Comparison of ENCODE assay signal across 8 cellular contexts in genomic region chr6:16494781-16495180, GRCh38.
DNase-seq lines count a peak whose midpoint lies in the region; ATAC-seq and TF ChIP-seq lines count a peak whose summit lies in the region.

No MANE protein-coding gene starts in this region.

- WGBS in endodermal cell (ENCODE audit: insufficient coverage in 1 of 2, insufficient read length in 1 of 2), 2 experiments, result 75 to 100% methylated on average over 1 to 3 of the region's 3 CpGs
- WGBS in prostate gland, result 73% methylated on average over 3 of the region's 3 CpGs

- peak; percentile 90 for ATAC-seq in GM18502 (IDR thresholded peaks at IDR 0.05; ENCODE audit: poor library complexity, unreplicated experiment)
- peak; percentile 84 for ATAC-seq in GM21515 (IDR thresholded peaks at IDR 0.05; ENCODE audit: unreplicated experiment)
- ATAC-seq in HG03558 (IDR thresholded peaks at IDR 0.05; ENCODE audit: extremely low read depth, unreplicated experiment), result peak; percentile 85
- no peak for ATAC-seq in left lobe of liver

- peak; percentile 66 for DNase-seq in endodermal cell
- no peak for DNase-seq in prostate gland (ENCODE audit: low spot score)
- no peak for DNase-seq in left lobe of liver (ENCODE audit: low spot score)
- DNase-seq in superior temporal gyrus (ENCODE audit: extremely low spot score), result no peak
- no peak for DNase-seq in brain microvascular endothelial cell

- peaks cover 7% of the 10 kb centered on the region for H3K9me3 Mint-ChIP-seq in endodermal cell

- H3K4me1 Mint-ChIP-seq in endodermal cell, result peaks cover 20% of the 10 kb centered on the region

- H3K27ac Mint-ChIP-seq in endodermal cell, result no peak overlapping the region

- no peak overlapping the region for H3K9ac ChIP-seq in endodermal cell (ENCODE audit: extremely low read depth, low read length, poor library complexity, severe bottlenecking)

- no peak overlapping the region for H3K4me3 Mint-ChIP-seq in endodermal cell

- H3K27me3 Mint-ChIP-seq in endodermal cell (ENCODE audit: insufficient read depth), result no peaks in the 10 kb centered on the region

- TF ChIP-seq CTCF in endodermal cell (conservative IDR thresholded peaks at IDR 0.05), result no peak
- TF ChIP-seq CTCF in prostate gland (IDR thresholded peaks at IDR 0.05), result no peak
- no peak for TF ChIP-seq CTCF in brain microvascular endothelial cell (IDR thresholded peaks at IDR 0.05; ENCODE audit: low read depth, low read length, missing control alignments)

- H3K27me3 ChIP-seq in endodermal cell (ENCODE audit: control insufficient read depth, insufficient read depth, low read length, poor library complexity, severe bottlenecking), result no peaks in the 10 kb centered on the region
- H3K27me3 ChIP-seq in prostate gland (replicated peaks; ENCODE audit: insufficient read depth), result no peaks in the 10 kb centered on the region
- no peaks in the 10 kb centered on the region for H3K27me3 ChIP-seq in brain microvascular endothelial cell (replicated peaks)

- H3K36me3 ChIP-seq in endodermal cell (ENCODE audit: control insufficient read depth, insufficient read depth, low read length), result no peaks in the 10 kb centered on the region
- H3K36me3 ChIP-seq in prostate gland, result no peaks in the 10 kb centered on the region
- H3K36me3 ChIP-seq in brain microvascular endothelial cell (replicated peaks), result no peaks in the 10 kb centered on the region

- H3K9me3 ChIP-seq in endodermal cell (ENCODE audit: control insufficient read depth, low read length) (no peaks in the 10 kb centered on the region), prostate gland (no peaks in the 10 kb centered on the region)

- TF ChIP-seq POLR2A in prostate gland (IDR thresholded peaks at IDR 0.05), result no peak

- in situ Hi-C loops in brain microvascular endothelial cell (cut with HindIII; ENCODE audit: low pct_ligation_motif_present, low sequenced_read_pairs), result no loop called here

- H3K4me1 ChIP-seq in endodermal cell (ENCODE audit: control insufficient read depth, insufficient read depth, low read length) (no peaks in the 10 kb centered on the region), prostate gland (replicated peaks) (no peaks in the 10 kb centered on the region)

- intact Hi-C loops in prostate gland (cut with DNase I), result no loop called here

- H3K4me3 ChIP-seq in endodermal cell (ENCODE audit: low read length), result no peak overlapping the region
- no peak overlapping the region for H3K4me3 ChIP-seq in prostate gland
- no peak overlapping the region for H3K4me3 ChIP-seq in brain microvascular endothelial cell (ENCODE audit: low read depth, low read length)

- peaks cover 5% of the 10 kb centered on the region for H3K36me3 Mint-ChIP-seq in endodermal cell (ENCODE audit: low read depth)

- no peak overlapping the region for H3K27ac ChIP-seq in endodermal cell (ENCODE audit: low read depth, low read length)
- no peak overlapping the region for H3K27ac ChIP-seq in prostate gland
- H3K27ac ChIP-seq in brain microvascular endothelial cell, result no peak overlapping the region
